In the genomic region with DNA sequence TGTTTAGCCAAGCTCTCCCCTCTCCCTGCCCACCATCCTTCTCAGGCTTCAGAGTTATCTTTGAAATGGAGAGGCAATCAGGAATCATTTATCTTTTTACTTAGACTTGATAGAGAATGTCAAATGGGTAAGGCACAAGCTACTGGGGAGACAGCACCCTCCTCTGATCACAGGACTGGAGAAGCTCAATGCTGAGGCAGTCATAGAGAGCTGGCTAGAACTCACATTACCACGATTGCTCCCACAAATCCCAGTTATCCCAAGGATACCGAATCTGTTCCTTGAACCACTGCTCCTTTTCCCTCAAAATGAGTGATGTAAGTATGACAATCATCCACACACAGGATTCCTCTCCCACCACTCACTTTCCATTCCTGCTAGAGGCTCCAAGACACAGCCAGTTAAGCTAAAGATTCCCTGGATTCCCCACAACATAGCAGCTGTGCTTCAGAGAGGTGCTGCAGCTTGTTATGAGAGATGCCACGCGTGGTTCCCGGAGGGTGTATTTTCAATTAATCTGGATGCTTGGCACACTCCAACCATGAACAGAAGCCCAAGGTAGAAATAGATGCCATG, we compare ENCODE assay signal across 16 cellular contexts.
"Had no signal": no experiment of that assay in that cellular context is flagged by ENCODE, and none has a peak within 500 bp of the region (broad histone marks: within the 10 kb centered on the region; RNA-seq: fewer than 3 reads in every experiment).

No MANE protein-coding gene starts in this region.

- H3K4me3 Mint-ChIP-seq: activated B cell treated with CpG ODN at 0.5 μM for 24 hours; activated CD4-positive, alpha-beta T cell treated with anti-CD3 and anti-CD28 coated beads, Interleukin-2, amount 10 ng/mL, durations not matched to agents 24 days and 14 days; activated naive CD8-positive, alpha-beta T cell treated with anti-CD3 and anti-CD28 coated beads, Interleukin-2, amount 10 ng/mL, durations not matched to agents 7 days and 5 days; activated T-helper 1 cell treated with anti-CD3 and anti-CD28 coated beads, Interleukin-12 subunit alpha, Interleukin-12 subunit beta, Interleukin-2, Interleukin-4 antibody, amounts not matched to agents 30 ng/mL and 10 ng/mL and 1 ng/mL, durations not matched to agents 14 hours and 24 hours and 36 hours; T-helper 2 cell treated with Interferon-gamma antibody and Interleukin-4, amounts not matched to agents 5 μg/mL and 100 μg/mL, for 36 hours had no signal

- H3K4me3 ChIP-seq: ascending aorta, hepatocyte, pancreas, tibial artery had no signal

- H3K36me3 ChIP-seq: ascending aorta, pancreas, tibial artery had no signal

- H3K27ac ChIP-seq: ascending aorta, hepatocyte, pancreas, tibial artery had no signal

- H3K4me1 ChIP-seq: ascending aorta, pancreas, tibial artery had no signal

- H3K27me3 Mint-ChIP-seq: activated B cell treated with CpG ODN at 0.5 μM for 24 hours; activated CD4-positive, alpha-beta T cell treated with anti-CD3 and anti-CD28 coated beads, Interleukin-2, amount 10 ng/mL, durations not matched to agents 24 days and 14 days; activated naive CD8-positive, alpha-beta T cell treated with anti-CD3 and anti-CD28 coated beads, Interleukin-2, amount 10 ng/mL, durations not matched to agents 7 days and 5 days had no signal

- H3K9me3 ChIP-seq: ascending aorta, pancreas had no signal

- H3K27me3 ChIP-seq: ascending aorta, hepatocyte, pancreas, tibial artery had no signal

- H2AFZ ChIP-seq: hepatocyte had no signal

- H3K36me3 Mint-ChIP-seq: activated naive CD8-positive, alpha-beta T cell treated with anti-CD3 and anti-CD28 coated beads, Interleukin-2, amount 10 ng/mL, durations not matched to agents 7 days and 5 days had no signal

- H3K4me2 ChIP-seq: hepatocyte had no signal

- H3K9me3 Mint-ChIP-seq: activated B cell treated with CpG ODN at 0.5 μM for 24 hours; activated CD4-positive, alpha-beta T cell treated with anti-CD3 and anti-CD28 coated beads, Interleukin-2, amount 10 ng/mL, durations not matched to agents 24 days and 14 days; activated naive CD8-positive, alpha-beta T cell treated with anti-CD3 and anti-CD28 coated beads, Interleukin-2, amount 10 ng/mL, durations not matched to agents 7 days and 5 days; activated T-helper 1 cell treated with anti-CD3 and anti-CD28 coated beads, Interleukin-12 subunit alpha, Interleukin-12 subunit beta, Interleukin-2, Interleukin-4 antibody, amounts not matched to agents 30 ng/mL and 10 ng/mL and 1 ng/mL, durations not matched to agents 14 hours and 24 hours and 36 hours; T-helper 2 cell treated with Interferon-gamma antibody and Interleukin-4, amounts not matched to agents 5 μg/mL and 100 μg/mL, for 36 hours had no signal

- DNase-seq: activated B cell treated with CpG ODN at 0.5 μM for 24 hours; activated CD4-positive, alpha-beta T cell treated with anti-CD3 and anti-CD28 coated beads, Interleukin-2, amount 10 ng/mL, durations not matched to agents 24 days and 14 days; activated CD8-positive, alpha-beta memory T cell treated with anti-CD3 and anti-CD28 coated beads for 24 hours; activated naive CD8-positive, alpha-beta T cell treated with anti-CD3 and anti-CD28 coated beads, Interleukin-2, amount 10 ng/mL, durations not matched to agents 7 days and 5 days; dermis blood vessel endothelial cell; islet precursor cell; pancreas; retina; small intestine; stimulated activated CD4-positive, alpha-beta T cell treated with anti-CD3 and anti-CD28 coated beads, Interleukin-4, amount 100 ng/mL, for 24 hours; stimulated activated naive CD4-positive, alpha-beta T cell; tibial artery had no signal

- H3K4me1 Mint-ChIP-seq: activated B cell treated with CpG ODN at 0.5 μM for 24 hours; activated CD4-positive, alpha-beta T cell treated with anti-CD3 and anti-CD28 coated beads, Interleukin-2, amount 10 ng/mL, durations not matched to agents 24 days and 14 days; activated naive CD8-positive, alpha-beta T cell treated with anti-CD3 and anti-CD28 coated beads, Interleukin-2, amount 10 ng/mL, durations not matched to agents 7 days and 5 days had no signal

- ATAC-seq: pancreas had no signal

- H3K79me2 ChIP-seq: hepatocyte had no signal

- H3K27ac Mint-ChIP-seq: activated B cell treated with CpG ODN at 0.5 μM for 24 hours; activated CD4-positive, alpha-beta T cell treated with anti-CD3 and anti-CD28 coated beads, Interleukin-2, amount 10 ng/mL, durations not matched to agents 24 days and 14 days; activated naive CD8-positive, alpha-beta T cell treated with anti-CD3 and anti-CD28 coated beads, Interleukin-2, amount 10 ng/mL, durations not matched to agents 7 days and 5 days; activated T-helper 1 cell treated with anti-CD3 and anti-CD28 coated beads, Interleukin-12 subunit alpha, Interleukin-12 subunit beta, Interleukin-2, Interleukin-4 antibody, amounts not matched to agents 30 ng/mL and 10 ng/mL and 1 ng/mL, durations not matched to agents 14 hours and 24 hours and 36 hours; T-helper 2 cell treated with Interferon-gamma antibody and Interleukin-4, amounts not matched to agents 5 μg/mL and 100 μg/mL, for 36 hours had no signal
